Comparison of ENCODE assay signal across 2 cellular contexts in the genomic region with DNA sequence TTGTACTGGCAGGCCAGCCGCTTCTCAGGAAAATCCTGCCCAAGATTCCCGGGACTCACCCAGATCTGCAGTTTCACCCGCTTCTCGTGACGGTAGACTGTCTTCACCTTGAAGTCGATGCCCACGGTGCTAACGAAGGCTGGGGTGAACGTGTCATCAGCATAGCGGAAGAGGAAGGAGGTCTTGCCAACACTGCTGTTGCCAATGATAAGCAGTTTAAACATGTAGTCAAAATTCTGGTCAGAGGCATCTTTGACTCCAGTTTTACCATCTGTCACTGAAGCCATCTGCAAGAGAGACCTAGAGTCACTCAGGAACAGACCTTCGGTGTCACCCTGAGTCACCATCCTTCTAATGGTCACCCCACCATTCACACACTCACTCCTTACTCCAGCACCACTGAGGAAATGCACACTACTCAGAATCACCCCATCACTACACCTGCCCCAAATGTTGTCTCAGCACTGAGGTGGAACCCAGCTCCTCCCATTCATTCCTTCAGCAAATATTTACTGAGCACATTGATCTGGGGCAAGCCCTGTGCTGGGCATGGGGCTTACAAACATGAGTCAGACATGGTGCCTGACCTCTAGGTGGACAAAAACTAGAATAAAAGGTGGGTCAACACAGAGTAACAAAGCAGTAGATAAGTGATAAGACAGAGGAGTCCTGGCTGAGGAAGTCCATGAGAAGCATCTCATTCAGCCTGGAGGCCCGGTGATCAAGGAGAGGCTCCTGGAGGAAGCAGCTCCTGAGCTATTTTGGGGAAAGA.
TF ChIP-seq lines count a peak whose summit lies in the region.

No MANE protein-coding gene starts in this region.

TF ChIP-seq in IMR-90, 13 proteins besides CTCF, POLR2A, EP300 and RAD21:
- no peak for TF ChIP-seq RFX5 (IDR thresholded peaks at IDR 0.05; ENCODE audit: low read depth, low read length)
- TF ChIP-seq, protein P1, sequence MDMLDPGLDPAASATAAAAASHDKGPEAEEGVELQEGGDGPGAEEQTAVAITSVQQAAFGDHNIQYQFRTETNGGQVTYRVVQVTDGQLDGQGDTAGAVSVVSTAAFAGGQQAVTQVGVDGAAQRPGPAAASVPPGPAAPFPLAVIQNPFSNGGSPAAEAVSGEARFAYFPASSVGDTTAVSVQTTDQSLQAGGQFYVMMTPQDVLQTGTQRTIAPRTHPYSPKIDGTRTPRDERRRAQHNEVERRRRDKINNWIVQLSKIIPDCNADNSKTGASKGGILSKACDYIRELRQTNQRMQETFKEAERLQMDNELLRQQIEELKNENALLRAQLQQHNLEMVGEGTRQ (IDR thresholded peaks at IDR 0.05; ENCODE audit: low read depth, low read length): no peak
- TF ChIP-seq MAFK (IDR thresholded peaks at IDR 0.05; ENCODE audit: low read depth, low read length): no peak
- TF ChIP-seq, protein P2, sequence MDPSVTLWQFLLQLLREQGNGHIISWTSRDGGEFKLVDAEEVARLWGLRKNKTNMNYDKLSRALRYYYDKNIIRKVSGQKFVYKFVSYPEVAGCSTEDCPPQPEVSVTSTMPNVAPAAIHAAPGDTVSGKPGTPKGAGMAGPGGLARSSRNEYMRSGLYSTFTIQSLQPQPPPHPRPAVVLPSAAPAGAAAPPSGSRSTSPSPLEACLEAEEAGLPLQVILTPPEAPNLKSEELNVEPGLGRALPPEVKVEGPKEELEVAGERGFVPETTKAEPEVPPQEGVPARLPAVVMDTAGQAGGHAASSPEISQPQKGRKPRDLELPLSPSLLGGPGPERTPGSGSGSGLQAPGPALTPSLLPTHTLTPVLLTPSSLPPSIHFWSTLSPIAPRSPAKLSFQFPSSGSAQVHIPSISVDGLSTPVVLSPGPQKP (IDR thresholded peaks at IDR 0.05; ENCODE audit: borderline replicate concordance, low read depth, low read length): no peak
- no peak for TF ChIP-seq RCOR1 (IDR thresholded peaks at IDR 0.05; ENCODE audit: insufficient replicate concordance, low read length)
TF ChIP-seq in IMR-90: peak in this region for 0.

TF ChIP-seq in liver, 16 proteins besides CTCF, POLR2A, EP300 and RAD21:
- TF ChIP-seq GABPA (IDR thresholded peaks at IDR 0.05 in 1 of 2, conservative IDR thresholded peaks at IDR 0.05 in 1 of 2) (no peak), SP1 (IDR thresholded peaks at IDR 0.05) (peak; percentile 22), FOXA1 (IDR thresholded peaks at IDR 0.05) (no peak), HNF4G (IDR thresholded peaks at IDR 0.05) (no peak), EGR1 (IDR thresholded peaks at IDR 0.05; ENCODE audit: low read depth in 2 of 2) (no peak), JUND (IDR thresholded peaks at IDR 0.05) (peak in 1 of 2 donors; percentile 73), NR2F2 (IDR thresholded peaks at IDR 0.05) (no peak), RXRA (IDR thresholded peaks at IDR 0.05) (peak in 1 of 2 donors; percentile 61), FOXA2 (IDR thresholded peaks at IDR 0.05) (peak; percentile 40), HNF4A (conservative IDR thresholded peaks at IDR 0.05) (peak; percentile 9 to 51), TAF1 (conservative IDR thresholded peaks at IDR 0.05) (no peak), YY1 (IDR thresholded peaks at IDR 0.05) (no peak)
- TF ChIP-seq, protein P3, sequence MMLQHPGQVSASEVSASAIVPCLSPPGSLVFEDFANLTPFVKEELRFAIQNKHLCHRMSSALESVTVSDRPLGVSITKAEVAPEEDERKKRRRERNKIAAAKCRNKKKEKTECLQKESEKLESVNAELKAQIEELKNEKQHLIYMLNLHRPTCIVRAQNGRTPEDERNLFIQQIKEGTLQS (IDR thresholded peaks at IDR 0.05): no peak
- TF ChIP-seq, protein P4, sequence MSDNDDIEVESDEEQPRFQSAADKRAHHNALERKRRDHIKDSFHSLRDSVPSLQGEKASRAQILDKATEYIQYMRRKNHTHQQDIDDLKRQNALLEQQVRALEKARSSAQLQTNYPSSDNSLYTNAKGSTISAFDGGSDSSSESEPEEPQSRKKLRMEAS (IDR thresholded peaks at IDR 0.05): no peak
- TF ChIP-seq, protein P5, sequence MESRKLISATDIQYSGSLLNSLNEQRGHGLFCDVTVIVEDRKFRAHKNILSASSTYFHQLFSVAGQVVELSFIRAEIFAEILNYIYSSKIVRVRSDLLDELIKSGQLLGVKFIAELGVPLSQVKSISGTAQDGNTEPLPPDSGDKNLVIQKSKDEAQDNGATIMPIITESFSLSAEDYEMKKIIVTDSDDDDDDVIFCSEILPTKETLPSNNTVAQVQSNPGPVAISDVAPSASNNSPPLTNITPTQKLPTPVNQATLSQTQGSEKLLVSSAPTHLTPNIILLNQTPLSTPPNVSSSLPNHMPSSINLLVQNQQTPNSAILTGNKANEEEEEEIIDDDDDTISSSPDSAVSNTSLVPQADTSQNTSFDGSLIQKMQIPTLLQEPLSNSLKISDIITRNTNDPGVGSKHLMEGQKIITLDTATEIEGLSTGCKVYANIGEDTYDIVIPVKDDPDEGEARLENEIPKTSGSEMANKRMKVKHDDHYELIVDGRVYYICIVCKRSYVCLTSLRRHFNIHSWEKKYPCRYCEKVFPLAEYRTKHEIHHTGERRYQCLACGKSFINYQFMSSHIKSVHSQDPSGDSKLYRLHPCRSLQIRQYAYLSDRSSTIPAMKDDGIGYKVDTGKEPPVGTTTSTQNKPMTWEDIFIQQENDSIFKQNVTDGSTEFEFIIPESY (IDR thresholded peaks at IDR 0.05): peak; percentile 16
- TF ChIP-seq, protein P6, sequence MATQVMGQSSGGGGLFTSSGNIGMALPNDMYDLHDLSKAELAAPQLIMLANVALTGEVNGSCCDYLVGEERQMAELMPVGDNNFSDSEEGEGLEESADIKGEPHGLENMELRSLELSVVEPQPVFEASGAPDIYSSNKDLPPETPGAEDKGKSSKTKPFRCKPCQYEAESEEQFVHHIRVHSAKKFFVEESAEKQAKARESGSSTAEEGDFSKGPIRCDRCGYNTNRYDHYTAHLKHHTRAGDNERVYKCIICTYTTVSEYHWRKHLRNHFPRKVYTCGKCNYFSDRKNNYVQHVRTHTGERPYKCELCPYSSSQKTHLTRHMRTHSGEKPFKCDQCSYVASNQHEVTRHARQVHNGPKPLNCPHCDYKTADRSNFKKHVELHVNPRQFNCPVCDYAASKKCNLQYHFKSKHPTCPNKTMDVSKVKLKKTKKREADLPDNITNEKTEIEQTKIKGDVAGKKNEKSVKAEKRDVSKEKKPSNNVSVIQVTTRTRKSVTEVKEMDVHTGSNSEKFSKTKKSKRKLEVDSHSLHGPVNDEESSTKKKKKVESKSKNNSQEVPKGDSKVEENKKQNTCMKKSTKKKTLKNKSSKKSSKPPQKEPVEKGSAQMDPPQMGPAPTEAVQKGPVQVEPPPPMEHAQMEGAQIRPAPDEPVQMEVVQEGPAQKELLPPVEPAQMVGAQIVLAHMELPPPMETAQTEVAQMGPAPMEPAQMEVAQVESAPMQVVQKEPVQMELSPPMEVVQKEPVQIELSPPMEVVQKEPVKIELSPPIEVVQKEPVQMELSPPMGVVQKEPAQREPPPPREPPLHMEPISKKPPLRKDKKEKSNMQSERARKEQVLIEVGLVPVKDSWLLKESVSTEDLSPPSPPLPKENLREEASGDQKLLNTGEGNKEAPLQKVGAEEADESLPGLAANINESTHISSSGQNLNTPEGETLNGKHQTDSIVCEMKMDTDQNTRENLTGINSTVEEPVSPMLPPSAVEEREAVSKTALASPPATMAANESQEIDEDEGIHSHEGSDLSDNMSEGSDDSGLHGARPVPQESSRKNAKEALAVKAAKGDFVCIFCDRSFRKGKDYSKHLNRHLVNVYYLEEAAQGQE (IDR thresholded peaks at IDR 0.05): no peak
TF ChIP-seq in liver: peak in this region for 6.
